Comparison of ENCODE assay signal across 26 cellular contexts in genomic region chr2:124269348-124269747, GRCh38.
A peak's percentile ranks its signal among the peaks of the same experiment; 100 is the strongest.
DNase-seq lines count a peak whose midpoint lies in the region; ATAC-seq and TF ChIP-seq lines count a peak whose summit lies in the region.
"Had no signal": no experiment of that assay in that cellular context is flagged by ENCODE, and none has a peak within 500 bp of the region (broad histone marks: within the 10 kb centered on the region; RNA-seq: fewer than 3 reads in every experiment).

No MANE protein-coding gene starts in this region.

- POLR2A ChIA-PET in SK-N-SH (lab: Yijun Ruan, JAX): no interaction called here

- H3K4me3 ChIP-seq in SK-N-SH (ENCODE audit: low read depth in 2 of 2, low read length in 1 of 2) (no peak overlapping the region), OCI-LY3 (ENCODE audit: low read length) (no peak overlapping the region), neural progenitor cell (no peak overlapping the region)
- H3K4me3 ChIP-seq: K562, SK-N-MC had no signal

- no peak overlapping the region for H3K27ac Mint-ChIP-seq in neural progenitor cell
- H3K27ac Mint-ChIP-seq: CD14-positive monocyte had no signal

- H3K9me3 ChIP-seq in SK-N-SH (no peaks in the 10 kb centered on the region; the same call in 1 of the 2 replicates), OCI-LY3 (ENCODE audit: insufficient read depth, low read length) (no peaks in the 10 kb centered on the region), neural progenitor cell (ENCODE audit: low read depth) (no peaks in the 10 kb centered on the region)
- H3K9me3 ChIP-seq: BE2C had no signal

- TF ChIP-seq CTCF in SK-N-SH (IDR thresholded peaks at IDR 0.05) (no peak), OCI-LY3 (IDR thresholded peaks at IDR 0.05; ENCODE audit: low read depth, low read length) (no peak), neural progenitor cell (IDR thresholded peaks at IDR 0.05) (no peak)

- peaks cover 18% of the 10 kb centered on the region for H3K4me1 Mint-ChIP-seq in neural progenitor cell
- H3K4me1 Mint-ChIP-seq: CD14-positive monocyte had no signal

- H4K20me1 ChIP-seq in SK-N-SH (ENCODE audit: insufficient read depth) (no peaks in the 10 kb centered on the region), OCI-LY3 (ENCODE audit: insufficient read depth, low read length) (no peaks in the 10 kb centered on the region), neural progenitor cell (ENCODE audit: low read depth) (no peaks in the 10 kb centered on the region)

- H2AFZ ChIP-seq in SK-N-SH (ENCODE audit: low read depth): no peak overlapping the region
- no peak overlapping the region for H2AFZ ChIP-seq in OCI-LY3 (ENCODE audit: low read depth, low read length)
- peak overlapping the region; percentile 95 for H2AFZ ChIP-seq in neural progenitor cell (replicated peaks)

- H3K36me3 Mint-ChIP-seq in neural progenitor cell: no peaks in the 10 kb centered on the region
- H3K36me3 Mint-ChIP-seq: CD14-positive monocyte had no signal

- H3F3A ChIP-seq in SK-N-SH (replicated peaks; ENCODE audit: insufficient read depth) (no peaks in the 10 kb centered on the region), neural progenitor cell (ENCODE audit: low read depth) (no peaks in the 10 kb centered on the region)

- CTCF ChIA-PET in SK-N-SH (lab: Yijun Ruan, JAX): interaction anchor here (1.2 kb wide), 1 partner anchor 59 kb away, joined by 3 read pairs; no protein-coding TSS in a partner anchor

- no peak overlapping the region for H3K4me3 Mint-ChIP-seq in neural progenitor cell
- H3K4me3 Mint-ChIP-seq: CD14-positive monocyte had no signal

- H3K36me3 ChIP-seq in SK-N-SH (replicated peaks in 1 of 2; ENCODE audit: control insufficient read depth in 1 of 2, insufficient read depth in 2 of 2, low read length in 1 of 2): no peaks in the 10 kb centered on the region
- H3K36me3 ChIP-seq in OCI-LY3 (replicated peaks; ENCODE audit: low read depth, low read length): peaks cover 2% of the 10 kb centered on the region
- no peaks in the 10 kb centered on the region for H3K36me3 ChIP-seq in neural progenitor cell
- H3K36me3 ChIP-seq: BE2C had no signal

- no peak overlapping the region for H3K4me2 ChIP-seq in SK-N-SH
- peak overlapping the region; percentile 31 for H3K4me2 ChIP-seq in OCI-LY3 (ENCODE audit: low read length)
- no peak overlapping the region for H3K4me2 ChIP-seq in neural progenitor cell

- H3K9me2 ChIP-seq in SK-N-SH: no peaks in the 10 kb centered on the region

- no peak for TF ChIP-seq RAD21 in SK-N-SH (IDR thresholded peaks at IDR 0.05; ENCODE audit: low read length)

- no peak for ATAC-seq in SK-N-SH treated with all-trans-retinoic acid at 6 μM for 48 hours
- ATAC-seq in left ventricle myocardium superior: peak; percentile 75
- ATAC-seq: K562, PC-3 had no signal

- intact Hi-C loops in left ventricle myocardium superior (cut with micrococcal nuclease): no loop called here

- H3K27me3 Mint-ChIP-seq in neural progenitor cell (ENCODE audit: insufficient read depth, low read depth): peaks cover 2% of the 10 kb centered on the region

- H3K79me2 ChIP-seq in SK-N-SH (ENCODE audit: insufficient read depth) (no peaks in the 10 kb centered on the region), OCI-LY3 (ENCODE audit: low read length) (no peaks in the 10 kb centered on the region), neural progenitor cell (ENCODE audit: low read depth) (no peaks in the 10 kb centered on the region)

- TF ChIP-seq EP300 in SK-N-SH (IDR thresholded peaks at IDR 0.05; ENCODE audit: borderline replicate concordance in 1 of 2, low read depth in 1 of 2, low read length in 1 of 2): peak in 1 of 2 experiments; percentile 30; a peak in 1 of 4 replicates

- H3K27me3 ChIP-seq in SK-N-SH (ENCODE audit: insufficient read depth) (no peaks in the 10 kb centered on the region), OCI-LY3 (ENCODE audit: low read depth, low read length) (no peaks in the 10 kb centered on the region), neural progenitor cell (no peaks in the 10 kb centered on the region)
- H3K27me3 ChIP-seq: BE2C had no signal

- H3K9ac ChIP-seq in SK-N-SH: no peak overlapping the region
- no peak overlapping the region for H3K9ac ChIP-seq in OCI-LY3 (ENCODE audit: low read length)
- no peak overlapping the region for H3K9ac ChIP-seq in neural progenitor cell

- H3K27ac ChIP-seq in SK-N-SH (ENCODE audit: low read depth in 2 of 2, low read length in 1 of 2) (peak overlapping the region in 1 of 2 experiments; percentile 47; a peak in 1 of 4 replicates), OCI-LY3 (ENCODE audit: low read length) (peak overlapping the region; percentile 31), neural progenitor cell (no peak overlapping the region)
- H3K27ac ChIP-seq: 22Rv1, SK-N-MC had no signal

- H3K4me1 ChIP-seq in SK-N-SH (ENCODE audit: control insufficient read depth in 1 of 2, insufficient read depth in 2 of 2, low read depth in 1 of 2, low read length in 1 of 2) (peaks cover 0 to 5% of the 10 kb centered on the region in 2 experiments; a peak in 1 of 4 replicates), OCI-LY3 (ENCODE audit: low read length) (peaks cover 29% of the 10 kb centered on the region), neural progenitor cell (no peaks in the 10 kb centered on the region)
- H3K4me1 ChIP-seq: BE2C had no signal

- DNase-seq in SK-N-SH (peak; percentile 12), left ventricle myocardium superior (no peak), neural progenitor cell (ENCODE audit: low spot score) (peak; percentile 7), NCI-H510A (lab: John Stamatoyannopoulos, UW) (no peak), kidney tubule cell (ENCODE audit: low spot score) (no peak)
- no peak for DNase-seq in stimulated activated CD4-positive, alpha-beta T cell treated with anti-CD3 and anti-CD28 coated beads, Interleukin-15, amount 100 ng/mL, for 24 hours
- DNase-seq: BE2C, Calu3, DMS79 treated with DMSO at 0.1 percent for 48 hours, GF-D8, MV-4-11, NCI-H1105, NCI-H1436 treated with DMSO at 0.1 percent for 48 hours, NCI-H187 treated with DMSO at 0.1 percent for 48 hours, NCI-H2171 treated with DMSO at 0.1 percent for 48 hours, NCI-H345, NCI-H524, NCI-H774, PC-3, SHP77 had no signal

- no peaks in the 10 kb centered on the region for H3K9me3 Mint-ChIP-seq in neural progenitor cell

- WGBS in SK-N-SH (ENCODE audit: low lambda C conversion rate): 38% methylated on average over 7 of the region's 7 CpGs

TF ChIP-seq in SK-N-SH, 30 proteins besides CTCF, POLR2A, EP300 and RAD21:
- TF ChIP-seq GATA2 (CRISPR knock-in tag; IDR thresholded peaks at IDR 0.05) (peak; percentile 45), FOXM1 (IDR thresholded peaks at IDR 0.05; ENCODE audit: low read depth) (no peak), FOSL2 (IDR thresholded peaks at IDR 0.05; ENCODE audit: borderline replicate concordance, low read depth) (no peak)

TF ChIP-seq in SK-N-SH treated with all-trans-retinoic acid at 6 μM for 48 hours, 23 proteins besides CTCF, POLR2A, EP300 and RAD21 (continues in another document):
- TF ChIP-seq PATZ1 (CRISPR knock-in tag; IDR thresholded peaks at IDR 0.05; ENCODE audit: borderline replicate concordance) (no peak), PPARA (CRISPR knock-in tag; IDR thresholded peaks at IDR 0.05; ENCODE audit: borderline replicate concordance) (no peak), CREB5 (CRISPR knock-in tag; IDR thresholded peaks at IDR 0.05; ENCODE audit: low read depth) (no peak), ZNF70 (CRISPR knock-in tag; IDR thresholded peaks at IDR 0.05) (no peak), CSRNP3 (CRISPR knock-in tag; IDR thresholded peaks at IDR 0.05) (no peak), CSDC2 (CRISPR knock-in tag; IDR thresholded peaks at IDR 0.05) (no peak), ZC3H10 (CRISPR knock-in tag; IDR thresholded peaks at IDR 0.05) (no peak), TCF4 (CRISPR knock-in tag; IDR thresholded peaks at IDR 0.05; ENCODE audit: borderline replicate concordance) (no peak), GLIS3 (CRISPR knock-in tag; IDR thresholded peaks at IDR 0.05) (no peak), SNAI2 (CRISPR knock-in tag; IDR thresholded peaks at IDR 0.05) (no peak), RARB (CRISPR knock-in tag; IDR thresholded peaks at IDR 0.05) (no peak), ISL1 (CRISPR knock-in tag; IDR thresholded peaks at IDR 0.05) (no peak), ZNF8 (CRISPR knock-in tag; IDR thresholded peaks at IDR 0.05) (no peak)

Comparison
In these comparisons a context has a peak if more than half of its experiments do, and no peak if none do; other contexts are left out.
1. DNase-seq: peak in SK-N-SH (single experiment) and neural progenitor cell (single experiment); none in left ventricle myocardium superior (single experiment), stimulated activated CD4-positive, alpha-beta T cell treated with anti-CD3 and anti-CD28 coated beads, Interleukin-15, amount 100 ng/mL, for 24 hours (single experiment), NCI-H510A (single experiment) and kidney tubule cell (single experiment).